ENCODE assay signal across 1 cellular context in the genomic region with DNA sequence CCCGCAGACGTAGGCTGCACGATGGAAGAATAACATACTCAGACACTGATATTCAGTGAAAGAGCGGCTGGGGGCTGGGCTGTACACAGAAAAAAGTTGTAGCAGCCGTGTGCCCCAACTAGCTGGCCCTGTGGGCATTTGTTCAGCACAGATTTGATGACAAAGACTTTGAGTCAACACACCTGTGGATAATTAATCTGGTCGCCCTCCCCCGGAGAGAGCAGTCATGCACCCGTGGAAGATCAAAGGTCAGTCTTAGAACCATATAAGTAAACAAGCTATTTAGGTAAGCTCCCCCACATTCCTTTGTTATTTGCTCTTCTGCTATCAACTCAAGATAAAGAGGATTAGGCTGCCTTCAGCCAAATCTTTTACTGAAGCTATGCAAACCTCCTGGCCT.
TF ChIP-seq lines count a peak whose summit lies in the region.

No MANE protein-coding gene starts in this region.

TF ChIP-seq in HepG2, 621 proteins besides CTCF, POLR2A, EP300 and RAD21 (continued from another document and continues in another):
- TF ChIP-seq FOSL1 (CRISPR knock-in tag; IDR thresholded peaks at IDR 0.05; ENCODE audit: borderline replicate concordance) (peak; percentile 56), PHF21A (CRISPR knock-in tag; IDR thresholded peaks at IDR 0.05) (no peak; the same call in 1 of the 2 replicates), ZNF564 (CRISPR knock-in tag; IDR thresholded peaks at IDR 0.05) (no peak), SRSF9 (IDR thresholded peaks at IDR 0.05; ENCODE audit: borderline replicate concordance, insufficient read depth, low read depth, low read length, poor library complexity, severe bottlenecking) (no peak), PLRG1 (conservative IDR thresholded peaks at IDR 0.05) (no peak), ATF1 (CRISPR knock-in tag; IDR thresholded peaks at IDR 0.05) (no peak), NFRKB (IDR thresholded peaks at IDR 0.05) (no peak), CHCHD3 (CRISPR knock-in tag; IDR thresholded peaks at IDR 0.05) (no peak), ZFP90 (CRISPR knock-in tag; IDR thresholded peaks at IDR 0.05; ENCODE audit: borderline replicate concordance) (no peak), ZNF331 (CRISPR knock-in tag; IDR thresholded peaks at IDR 0.05) (no peak), GABPA (IDR thresholded peaks at IDR 0.05; ENCODE audit: low read depth, low read length) (no peak), GABPA (CRISPR knock-in tag; IDR thresholded peaks at IDR 0.05; ENCODE audit: low read depth) (no peak), PHB2 (IDR thresholded peaks at IDR 0.05; ENCODE audit: partially characterized antibody) (no peak), BORCS8-MEF2B (CRISPR knock-in tag; IDR thresholded peaks at IDR 0.05) (no peak), RBM22 (optimal IDR thresholded peaks at IDR 0.05; ENCODE audit: low read length) (no peak), ZNF446 (CRISPR knock-in tag; IDR thresholded peaks at IDR 0.05) (no peak), ZNF501 (CRISPR knock-in tag; IDR thresholded peaks at IDR 0.05) (no peak), ATRX (CRISPR knock-in tag; IDR thresholded peaks at IDR 0.05; ENCODE audit: borderline replicate concordance) (no peak), NFE2 (CRISPR knock-in tag; IDR thresholded peaks at IDR 0.05) (no peak), ZNF34 (CRISPR knock-in tag; IDR thresholded peaks at IDR 0.05; ENCODE audit: borderline replicate concordance) (no peak), ZSCAN20 (CRISPR knock-in tag; IDR thresholded peaks at IDR 0.05; ENCODE audit: borderline replicate concordance) (no peak), TSC22D2 (CRISPR knock-in tag; IDR thresholded peaks at IDR 0.05; ENCODE audit: borderline replicate concordance) (no peak), HNF4G (IDR thresholded peaks at IDR 0.05; ENCODE audit: borderline replicate concordance, low read depth, low read length) (peak; percentile 23; the same call in 1 of the 2 replicates), HNF4G (CRISPR knock-in tag; IDR thresholded peaks at IDR 0.05; ENCODE audit: borderline replicate concordance, low read depth) (no peak), ZNF720 (CRISPR knock-in tag; IDR thresholded peaks at IDR 0.05) (no peak), ZNF577 (CRISPR knock-in tag; IDR thresholded peaks at IDR 0.05; ENCODE audit: borderline replicate concordance, low read depth) (no peak), SATB2 (CRISPR knock-in tag; IDR thresholded peaks at IDR 0.05) (no peak), SUZ12 (IDR thresholded peaks at IDR 0.05; ENCODE audit: low read depth, low read length) (no peak), ELF4 (CRISPR knock-in tag; IDR thresholded peaks at IDR 0.05; ENCODE audit: borderline replicate concordance) (no peak), ZNF773 (CRISPR knock-in tag; IDR thresholded peaks at IDR 0.05; ENCODE audit: borderline replicate concordance) (no peak)
- TF ChIP-seq, protein P1, sequence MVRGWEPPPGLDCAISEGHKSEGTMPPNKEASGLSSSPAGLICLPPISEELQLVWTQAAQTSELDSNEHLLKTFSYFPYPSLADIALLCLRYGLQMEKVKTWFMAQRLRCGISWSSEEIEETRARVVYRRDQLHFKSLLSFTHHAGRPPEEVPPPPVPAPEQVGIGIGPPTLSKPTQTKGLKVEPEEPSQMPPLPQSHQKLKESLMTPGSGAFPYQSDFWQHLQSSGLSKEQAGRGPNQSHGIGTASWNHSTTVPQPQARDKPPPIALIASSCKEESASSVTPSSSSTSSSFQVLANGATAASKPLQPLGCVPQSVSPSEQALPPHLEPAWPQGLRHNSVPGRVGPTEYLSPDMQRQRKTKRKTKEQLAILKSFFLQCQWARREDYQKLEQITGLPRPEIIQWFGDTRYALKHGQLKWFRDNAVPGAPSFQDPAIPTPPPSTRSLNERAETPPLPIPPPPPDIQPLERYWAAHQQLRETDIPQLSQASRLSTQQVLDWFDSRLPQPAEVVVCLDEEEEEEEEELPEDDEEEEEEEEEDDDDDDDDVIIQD (CRISPR knock-in tag; IDR thresholded peaks at IDR 0.05; ENCODE audit: low read depth) = peak; percentile 34; the same call in 1 of the 2 replicates
- TF ChIP-seq, protein P2, sequence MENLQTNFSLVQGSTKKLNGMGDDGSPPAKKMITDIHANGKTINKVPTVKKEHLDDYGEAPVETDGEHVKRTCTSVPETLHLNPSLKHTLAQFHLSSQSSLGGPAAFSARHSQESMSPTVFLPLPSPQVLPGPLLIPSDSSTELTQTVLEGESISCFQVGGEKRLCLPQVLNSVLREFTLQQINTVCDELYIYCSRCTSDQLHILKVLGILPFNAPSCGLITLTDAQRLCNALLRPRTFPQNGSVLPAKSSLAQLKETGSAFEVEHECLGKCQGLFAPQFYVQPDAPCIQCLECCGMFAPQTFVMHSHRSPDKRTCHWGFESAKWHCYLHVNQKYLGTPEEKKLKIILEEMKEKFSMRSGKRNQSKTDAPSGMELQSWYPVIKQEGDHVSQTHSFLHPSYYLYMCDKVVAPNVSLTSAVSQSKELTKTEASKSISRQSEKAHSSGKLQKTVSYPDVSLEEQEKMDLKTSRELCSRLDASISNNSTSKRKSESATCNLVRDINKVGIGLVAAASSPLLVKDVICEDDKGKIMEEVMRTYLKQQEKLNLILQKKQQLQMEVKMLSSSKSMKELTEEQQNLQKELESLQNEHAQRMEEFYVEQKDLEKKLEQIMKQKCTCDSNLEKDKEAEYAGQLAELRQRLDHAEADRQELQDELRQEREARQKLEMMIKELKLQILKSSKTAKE (CRISPR knock-in tag; IDR thresholded peaks at IDR 0.05; ENCODE audit: borderline replicate concordance) = no peak
- TF ChIP-seq, protein P3, sequence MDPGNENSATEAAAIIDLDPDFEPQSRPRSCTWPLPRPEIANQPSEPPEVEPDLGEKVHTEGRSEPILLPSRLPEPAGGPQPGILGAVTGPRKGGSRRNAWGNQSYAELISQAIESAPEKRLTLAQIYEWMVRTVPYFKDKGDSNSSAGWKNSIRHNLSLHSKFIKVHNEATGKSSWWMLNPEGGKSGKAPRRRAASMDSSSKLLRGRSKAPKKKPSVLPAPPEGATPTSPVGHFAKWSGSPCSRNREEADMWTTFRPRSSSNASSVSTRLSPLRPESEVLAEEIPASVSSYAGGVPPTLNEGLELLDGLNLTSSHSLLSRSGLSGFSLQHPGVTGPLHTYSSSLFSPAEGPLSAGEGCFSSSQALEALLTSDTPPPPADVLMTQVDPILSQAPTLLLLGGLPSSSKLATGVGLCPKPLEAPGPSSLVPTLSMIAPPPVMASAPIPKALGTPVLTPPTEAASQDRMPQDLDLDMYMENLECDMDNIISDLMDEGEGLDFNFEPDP (CRISPR knock-in tag; conservative IDR thresholded peaks at IDR 0.05) = no peak
- TF ChIP-seq, protein P4, sequence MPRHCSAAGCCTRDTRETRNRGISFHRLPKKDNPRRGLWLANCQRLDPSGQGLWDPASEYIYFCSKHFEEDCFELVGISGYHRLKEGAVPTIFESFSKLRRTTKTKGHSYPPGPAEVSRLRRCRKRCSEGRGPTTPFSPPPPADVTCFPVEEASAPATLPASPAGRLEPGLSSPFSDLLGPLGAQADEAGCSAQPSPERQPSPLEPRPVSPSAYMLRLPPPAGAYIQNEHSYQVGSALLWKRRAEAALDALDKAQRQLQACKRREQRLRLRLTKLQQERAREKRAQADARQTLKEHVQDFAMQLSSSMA (CRISPR knock-in tag; IDR thresholded peaks at IDR 0.05) = no peak
- TF ChIP-seq, protein P5, sequence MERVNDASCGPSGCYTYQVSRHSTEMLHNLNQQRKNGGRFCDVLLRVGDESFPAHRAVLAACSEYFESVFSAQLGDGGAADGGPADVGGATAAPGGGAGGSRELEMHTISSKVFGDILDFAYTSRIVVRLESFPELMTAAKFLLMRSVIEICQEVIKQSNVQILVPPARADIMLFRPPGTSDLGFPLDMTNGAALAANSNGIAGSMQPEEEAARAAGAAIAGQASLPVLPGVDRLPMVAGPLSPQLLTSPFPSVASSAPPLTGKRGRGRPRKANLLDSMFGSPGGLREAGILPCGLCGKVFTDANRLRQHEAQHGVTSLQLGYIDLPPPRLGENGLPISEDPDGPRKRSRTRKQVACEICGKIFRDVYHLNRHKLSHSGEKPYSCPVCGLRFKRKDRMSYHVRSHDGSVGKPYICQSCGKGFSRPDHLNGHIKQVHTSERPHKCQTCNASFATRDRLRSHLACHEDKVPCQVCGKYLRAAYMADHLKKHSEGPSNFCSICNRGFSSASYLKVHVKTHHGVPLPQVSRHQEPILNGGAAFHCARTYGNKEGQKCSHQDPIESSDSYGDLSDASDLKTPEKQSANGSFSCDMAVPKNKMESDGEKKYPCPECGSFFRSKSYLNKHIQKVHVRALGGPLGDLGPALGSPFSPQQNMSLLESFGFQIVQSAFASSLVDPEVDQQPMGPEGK (CRISPR knock-in tag; IDR thresholded peaks at IDR 0.05) = peak; percentile 84
- TF ChIP-seq, protein P6, sequence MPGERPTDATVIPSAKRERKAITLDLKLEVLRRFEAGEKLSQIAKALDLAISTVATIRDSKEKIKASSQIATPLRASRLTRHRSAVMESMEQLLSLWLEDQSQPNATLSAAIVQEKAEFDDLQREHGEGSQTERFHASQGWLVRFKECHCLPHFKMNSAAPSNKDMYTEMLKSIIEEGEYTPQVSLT (CRISPR knock-in tag; IDR thresholded peaks at IDR 0.05; ENCODE audit: borderline replicate concordance, low read depth) = no peak
- TF ChIP-seq, protein P7, sequence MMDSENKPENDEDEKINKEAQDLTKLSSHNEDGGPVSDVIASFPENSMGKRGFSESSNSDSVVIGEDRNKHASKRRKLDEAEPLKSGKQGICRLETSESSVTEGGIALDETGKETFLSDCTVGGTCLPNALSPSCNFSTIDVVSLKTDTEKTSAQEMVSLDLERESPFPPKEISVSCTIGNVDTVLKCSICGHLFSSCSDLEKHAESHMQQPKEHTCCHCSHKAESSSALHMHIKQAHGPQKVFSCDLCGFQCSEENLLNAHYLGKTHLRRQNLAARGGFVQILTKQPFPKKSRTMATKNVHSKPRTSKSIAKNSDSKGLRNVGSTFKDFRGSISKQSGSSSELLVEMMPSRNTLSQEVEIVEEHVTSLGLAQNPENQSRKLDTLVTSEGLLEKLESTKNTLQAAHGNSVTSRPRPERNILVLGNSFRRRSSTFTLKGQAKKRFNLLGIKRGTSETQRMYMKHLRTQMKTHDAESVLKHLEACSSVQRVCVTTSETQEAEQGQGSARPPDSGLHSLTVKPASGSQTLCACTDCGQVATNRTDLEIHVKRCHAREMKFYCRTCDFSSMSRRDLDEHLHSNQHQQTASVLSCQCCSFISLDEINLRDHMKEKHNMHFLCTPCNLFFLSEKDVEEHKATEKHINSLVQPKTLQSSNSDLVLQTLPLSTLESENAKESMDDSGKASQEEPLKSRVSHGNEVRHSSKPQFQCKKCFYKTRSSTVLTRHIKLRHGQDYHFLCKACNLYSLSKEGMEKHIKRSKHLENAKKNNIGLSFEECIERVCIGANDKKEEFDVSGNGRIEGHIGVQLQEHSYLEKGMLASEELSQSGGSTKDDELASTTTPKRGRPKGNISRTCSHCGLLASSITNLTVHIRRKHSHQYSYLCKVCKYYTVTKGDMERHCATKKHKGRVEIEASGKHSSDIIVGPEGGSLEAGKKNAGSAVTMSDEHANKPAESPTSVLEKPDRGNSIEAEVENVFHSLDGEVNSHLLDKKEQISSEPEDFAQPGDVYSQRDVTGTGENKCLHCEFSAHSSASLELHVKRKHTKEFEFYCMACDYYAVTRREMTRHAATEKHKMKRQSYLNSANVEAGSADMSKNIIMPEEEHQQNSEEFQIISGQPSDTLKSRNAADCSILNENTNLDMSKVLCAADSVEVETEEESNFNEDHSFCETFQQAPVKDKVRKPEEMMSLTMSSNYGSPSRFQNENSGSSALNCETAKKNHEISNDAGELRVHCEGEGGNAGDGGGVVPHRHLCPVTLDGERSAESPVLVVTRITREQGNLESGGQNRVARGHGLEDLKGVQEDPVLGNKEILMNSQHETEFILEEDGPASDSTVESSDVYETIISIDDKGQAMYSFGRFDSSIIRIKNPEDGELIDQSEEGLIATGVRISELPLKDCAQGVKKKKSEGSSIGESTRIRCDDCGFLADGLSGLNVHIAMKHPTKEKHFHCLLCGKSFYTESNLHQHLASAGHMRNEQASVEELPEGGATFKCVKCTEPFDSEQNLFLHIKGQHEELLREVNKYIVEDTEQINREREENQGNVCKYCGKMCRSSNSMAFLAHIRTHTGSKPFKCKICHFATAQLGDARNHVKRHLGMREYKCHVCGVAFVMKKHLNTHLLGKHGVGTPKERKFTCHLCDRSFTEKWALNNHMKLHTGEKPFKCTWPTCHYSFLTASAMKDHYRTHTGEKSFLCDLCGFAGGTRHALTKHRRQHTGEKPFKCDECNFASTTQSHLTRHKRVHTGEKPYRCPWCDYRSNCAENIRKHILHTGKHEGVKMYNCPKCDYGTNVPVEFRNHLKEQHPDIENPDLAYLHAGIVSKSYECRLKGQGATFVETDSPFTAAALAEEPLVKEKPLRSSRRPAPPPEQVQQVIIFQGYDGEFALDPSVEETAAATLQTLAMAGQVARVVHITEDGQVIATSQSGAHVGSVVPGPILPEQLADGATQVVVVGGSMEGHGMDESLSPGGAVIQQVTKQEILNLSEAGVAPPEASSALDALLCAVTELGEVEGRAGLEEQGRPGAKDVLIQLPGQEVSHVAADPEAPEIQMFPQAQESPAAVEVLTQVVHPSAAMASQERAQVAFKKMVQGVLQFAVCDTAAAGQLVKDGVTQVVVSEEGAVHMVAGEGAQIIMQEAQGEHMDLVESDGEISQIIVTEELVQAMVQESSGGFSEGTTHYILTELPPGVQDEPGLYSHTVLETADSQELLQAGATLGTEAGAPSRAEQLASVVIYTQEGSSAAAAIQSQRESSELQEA (CRISPR knock-in tag; IDR thresholded peaks at IDR 0.05; ENCODE audit: not compliant biosample characterization) = no peak
- TF ChIP-seq, protein P8, sequence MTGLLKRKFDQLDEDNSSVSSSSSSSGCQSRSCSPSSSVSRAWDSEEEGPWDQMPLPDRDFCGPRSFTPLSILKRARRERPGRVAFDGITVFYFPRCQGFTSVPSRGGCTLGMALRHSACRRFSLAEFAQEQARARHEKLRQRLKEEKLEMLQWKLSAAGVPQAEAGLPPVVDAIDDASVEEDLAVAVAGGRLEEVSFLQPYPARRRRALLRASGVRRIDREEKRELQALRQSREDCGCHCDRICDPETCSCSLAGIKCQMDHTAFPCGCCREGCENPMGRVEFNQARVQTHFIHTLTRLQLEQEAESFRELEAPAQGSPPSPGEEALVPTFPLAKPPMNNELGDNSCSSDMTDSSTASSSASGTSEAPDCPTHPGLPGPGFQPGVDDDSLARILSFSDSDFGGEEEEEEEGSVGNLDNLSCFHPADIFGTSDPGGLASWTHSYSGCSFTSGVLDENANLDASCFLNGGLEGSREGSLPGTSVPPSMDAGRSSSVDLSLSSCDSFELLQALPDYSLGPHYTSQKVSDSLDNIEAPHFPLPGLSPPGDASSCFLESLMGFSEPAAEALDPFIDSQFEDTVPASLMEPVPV (CRISPR knock-in tag; IDR thresholded peaks at IDR 0.05) = no peak
- TF ChIP-seq, protein P9, sequence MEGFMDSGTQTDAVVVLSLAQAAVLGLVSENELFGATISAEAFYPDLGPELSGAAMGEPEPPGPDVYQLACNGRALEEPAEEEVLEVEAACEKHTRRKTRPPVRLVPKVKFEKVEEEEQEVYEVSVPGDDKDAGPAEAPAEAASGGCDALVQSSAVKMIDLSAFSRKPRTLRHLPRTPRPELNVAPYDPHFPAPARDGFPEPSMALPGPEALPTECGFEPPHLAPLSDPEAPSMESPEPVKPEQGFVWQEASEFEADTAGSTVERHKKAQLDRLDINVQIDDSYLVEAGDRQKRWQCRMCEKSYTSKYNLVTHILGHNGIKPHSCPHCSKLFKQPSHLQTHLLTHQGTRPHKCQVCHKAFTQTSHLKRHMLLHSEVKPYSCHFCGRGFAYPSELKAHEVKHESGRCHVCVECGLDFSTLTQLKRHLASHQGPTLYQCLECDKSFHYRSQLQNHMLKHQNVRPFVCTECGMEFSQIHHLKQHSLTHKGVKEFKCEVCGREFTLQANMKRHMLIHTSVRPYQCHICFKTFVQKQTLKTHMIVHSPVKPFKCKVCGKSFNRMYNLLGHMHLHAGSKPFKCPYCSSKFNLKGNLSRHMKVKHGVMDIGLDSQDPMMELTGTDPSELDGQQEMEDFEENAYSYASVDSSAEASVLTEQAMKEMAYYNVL (CRISPR knock-in tag; IDR thresholded peaks at IDR 0.05; ENCODE audit: borderline replicate concordance) = no peak
